8 cellular contexts compared by ENCODE assay signal in genomic region chr1:149886396-149887195, GRCh38. TPM values are rescaled to one million over a fixed set of nuclear protein-coding genes. Genes with fewer than 3 reads are reported as not detected.
A peak's percentile ranks its signal among the peaks of the same experiment; 100 is the strongest.
DNase-seq lines count a peak whose midpoint lies in the region; ATAC-seq and TF ChIP-seq lines count a peak whose summit lies in the region.

No MANE protein-coding gene starts in this region.

- H4K20me1 ChIP-seq in PC-3 (ENCODE audit: low read length), result no peaks in the 10 kb centered on the region

- POLR2A ChIA-PET in PC-3 (lab: Charles Lee; ENCODE audit: unreplicated experiment), result interaction anchor here (0.5 to 1.3 kb wide), 12 partner anchors 37 to 329 kb away, joined by 3 to 9 read pairs (median 4); partner anchors contain the start of gene PLEKHO1

- 0% methylated on average over 18 to 24 of the region's 62 CpGs for WGBS in esophagus squamous epithelium, 2 donors

- peak overlapping the region; percentile 91 for H3K4me2 ChIP-seq in PC-3 (ENCODE audit: low read length)

- H3K4me1 Mint-ChIP-seq in activated T-cell treated with anti-CD3 and anti-CD28 coated beads, Interleukin-2, amount 50 U/mL, for 24 hours (ENCODE audit: low read depth), result peaks cover 16% of the 10 kb centered on the region

- peak overlapping the region; percentile 93 for H3K27ac ChIP-seq in PC-3 (ENCODE audit: low read length)
- H3K27ac ChIP-seq in esophagus squamous epithelium, result peak overlapping the region; percentile 94 to 100 (median 99)
- H3K27ac ChIP-seq in muscle layer of duodenum (ENCODE audit: low read length), result peak overlapping the region; percentile 100

- CTCF ChIA-PET in PC-3 (lab: Charles Lee), result interaction anchor here (1.4 kb wide), 1 partner anchor 282 kb away, joined by 4 read pairs; no protein-coding TSS in a partner anchor

- no peaks in the 10 kb centered on the region for H3K9me2 ChIP-seq in PC-3 (replicated peaks; ENCODE audit: low read length)

- H3F3A ChIP-seq in PC-3 (ENCODE audit: low read length, unreplicated experiment), result peaks cover 12% of the 10 kb centered on the region

- TSS peak; percentile 92 for BruUV-seq in PC-3 (replicated peaks; lab: Mats Ljungman, UMichigan)

- TF ChIP-seq POLR2A in esophagus squamous epithelium (IDR thresholded peaks at IDR 0.05), result peak; percentile 11 to 100 (median 100)

- no peak for TF ChIP-seq CTCF in PC-3 (conservative IDR thresholded peaks at IDR 0.05; ENCODE audit: low read depth, low read length)
- TF ChIP-seq CTCF in esophagus squamous epithelium (IDR thresholded peaks at IDR 0.05), result peak in 3 of 6 experiments; percentile 13 to 26 (median 26)

- no peaks in the 10 kb centered on the region for H3K36me3 Mint-ChIP-seq in activated T-cell treated with anti-CD3 and anti-CD28 coated beads, Interleukin-2, amount 50 U/mL, for 24 hours (ENCODE audit: low read depth)

- intact Hi-C loops in PC-3 (cut with micrococcal nuclease) (no loop called here), esophagus squamous epithelium (cut with DNase I) (no loop called here)

- no peak overlapping the region for H2AFZ ChIP-seq in PC-3 (ENCODE audit: low read length)

- no peaks in the 10 kb centered on the region for H3K9me3 ChIP-seq in PC-3 (ENCODE audit: low read length)
- H3K9me3 ChIP-seq in esophagus squamous epithelium, result no peaks in the 10 kb centered on the region
- H3K9me3 ChIP-seq in muscle layer of duodenum (ENCODE audit: control insufficient read depth in 1 of 2, low read length in 2 of 2), result no peaks in the 10 kb centered on the region

- in situ Hi-C loops in KBM-7 (cut with MboI; ENCODE audit: low pct_unique_long_range_greater_than_20kb, low sequenced_read_pairs), result no loop called here

- peak overlapping the region; percentile 90 for H3K9ac ChIP-seq in PC-3 (ENCODE audit: low read length)

- no peak overlapping the region for H3K27ac Mint-ChIP-seq in activated T-cell treated with anti-CD3 and anti-CD28 coated beads, Interleukin-2, amount 50 U/mL, for 24 hours

- DNase-seq in DMS53 (lab: John Stamatoyannopoulos, UW), result peak; percentile 99
- peak; percentile 99 for DNase-seq in KBM-7
- DNase-seq in PC-3, result peak; percentile 100
- DNase-seq in activated T-cell treated with anti-CD3 and anti-CD28 coated beads, Interleukin-2, amount 50 U/mL, for 24 hours, result peak; percentile 88
- peak; percentile 79 for DNase-seq in esophagus squamous epithelium (lab: John Stamatoyannopoulos, UW)
- DNase-seq in stimulated activated CD8-positive, alpha-beta memory T cell treated with anti-CD3 and anti-CD28 coated beads, Interleukin-7, amount 100 ng/mL, for 24 hours (ENCODE audit: low read depth), result peak; percentile 58

- H3K4me1 ChIP-seq in PC-3 (ENCODE audit: insufficient read depth, low read length), result peaks cover 27% of the 10 kb centered on the region
- peaks cover 8 to 48% (median 14%) of the 10 kb centered on the region in 3 donors for H3K4me1 ChIP-seq in esophagus squamous epithelium
- peaks cover 7 to 18% of the 10 kb centered on the region in 2 donors for H3K4me1 ChIP-seq in muscle layer of duodenum (ENCODE audit: control insufficient read depth in 1 of 2, insufficient read depth in 2 of 2, low read length in 2 of 2)

- H3K27me3 Mint-ChIP-seq in activated T-cell treated with anti-CD3 and anti-CD28 coated beads, Interleukin-2, amount 50 U/mL, for 24 hours, result no peaks in the 10 kb centered on the region

- H3K4me3 Mint-ChIP-seq in activated T-cell treated with anti-CD3 and anti-CD28 coated beads, Interleukin-2, amount 50 U/mL, for 24 hours, result no peak overlapping the region

- ATAC-seq in GM21723 (IDR thresholded peaks at IDR 0.05; ENCODE audit: unreplicated experiment) (peak; percentile 59), PC-3 (peak; percentile 60)

- no peaks in the 10 kb centered on the region for H3K9me3 Mint-ChIP-seq in activated T-cell treated with anti-CD3 and anti-CD28 coated beads, Interleukin-2, amount 50 U/mL, for 24 hours

- H3K27me3 ChIP-seq in PC-3 (ENCODE audit: low read length) (no peaks in the 10 kb centered on the region), esophagus squamous epithelium (no peaks in the 10 kb centered on the region), muscle layer of duodenum (ENCODE audit: low read depth, low read length) (no peaks in the 10 kb centered on the region)

- peaks cover 19% of the 10 kb centered on the region; the same call in 1 of the 2 replicates for H3K79me2 ChIP-seq in PC-3 (ENCODE audit: low read length)

- H3K36me3 ChIP-seq in PC-3 (ENCODE audit: low read depth, low read length), result no peaks in the 10 kb centered on the region
- no peaks in the 10 kb centered on the region for H3K36me3 ChIP-seq in esophagus squamous epithelium
- no peaks in the 10 kb centered on the region for H3K36me3 ChIP-seq in muscle layer of duodenum (ENCODE audit: control insufficient read depth in 1 of 2, insufficient read depth in 2 of 2, low read length in 2 of 2)

- H3K4me3 ChIP-seq in PC-3 (ENCODE audit: low read length) (peak overlapping the region; percentile 77), esophagus squamous epithelium (peak overlapping the region; percentile 56 to 75 (median 62)), muscle layer of duodenum (ENCODE audit: low read depth in 1 of 2, low read length in 2 of 2) (peak overlapping the region; percentile 81 to 89)

RNA-seq across cellular contexts. Expression of gene BOLA1, which starts 12.8 kb away (rescaled TPM):
- total RNA-seq in PC-3 (2014; rRNA removed) (27.6 and 38.6 TPM in 2 replicates), esophagus squamous epithelium (10 to 100 TPM; 11.0 to 31.7 (median 23.4) TPM)

RNA-seq across cellular contexts. Expression of gene SV2A, which starts 31.0 kb away (rescaled TPM):
- total RNA-seq in PC-3 (2014; rRNA removed), result not detected in 2 replicates
- 1 to 10 TPM in 2 of 4 donors, under 1 TPM in 2; 0.11 to 2.1 (median 1.1) TPM for total RNA-seq in esophagus squamous epithelium

RNA-seq across cellular contexts. Expression of gene SF3B4, which starts 41.0 kb away (rescaled TPM):
- total RNA-seq in PC-3 (2014; rRNA removed), result 23.5 and 28.1 TPM in 2 replicates
- total RNA-seq in esophagus squamous epithelium, result 10 to 100 TPM in 3 of 4 donors, 1 to 10 TPM in 1; 7.6 to 16.9 (median 14.1) TPM

RNA-seq across cellular contexts. Expression of gene MTMR11, which starts 50.1 kb away (rescaled TPM):
- total RNA-seq in PC-3 (2014; rRNA removed), result 5.1 and 7.0 TPM in 2 replicates
- 10 to 100 TPM in 2 of 4 donors, 1 to 10 TPM in 2; 3.9 to 13.5 (median 10.6) TPM for total RNA-seq in esophagus squamous epithelium

Comparison
In these comparisons a context has a peak if more than half of its experiments do, and no peak if none do; other contexts are left out.
1. Peak in every context shown above with its lines: DNase-seq, ATAC-seq, H3K4me3 ChIP-seq and H3K27ac ChIP-seq.